Comparison of ENCODE assay signal across 8 cellular contexts in genomic region chrX:71911023-71911730, GRCh38. TPM values are rescaled to one million over a fixed set of nuclear protein-coding genes. Genes with fewer than 3 reads are reported as not detected.
DNase-seq lines count a peak whose midpoint lies in the region; ATAC-seq and TF ChIP-seq lines count a peak whose summit lies in the region.

No MANE protein-coding gene starts in this region.

- H3K27me3 ChIP-seq in SJSA1 (replicated peaks) (peaks cover 10% of the 10 kb centered on the region; the same call in 1 of the 2 replicates), brain microvascular endothelial cell (replicated peaks) (no peaks in the 10 kb centered on the region)

- peak; percentile 43 for DNase-seq in G401 (ENCODE audit: low spot score)
- DNase-seq in SJSA1 (ENCODE audit: low read depth in 1 of 2, low spot score in 2 of 2): no peak
- DNase-seq in brain microvascular endothelial cell: no peak
- DNase-seq in left lobe of liver (ENCODE audit: low spot score): peak; percentile 39
- DNase-seq in stimulated activated CD8-positive, alpha-beta memory T cell treated with anti-CD3 and anti-CD28 coated beads, Interleukin-7, amount 100 ng/mL, for 24 hours (ENCODE audit: low read depth): peak; percentile 1

- in situ Hi-C loops in G401 (cut with HindIII; ENCODE audit: low sequenced_read_pairs): no loop called here
- in situ Hi-C loops in brain microvascular endothelial cell (cut with HindIII; ENCODE audit: low pct_ligation_motif_present, low sequenced_read_pairs): no loop called here

- H3K36me3 ChIP-seq in SJSA1: no peaks in the 10 kb centered on the region
- H3K36me3 ChIP-seq in brain microvascular endothelial cell (replicated peaks): no peaks in the 10 kb centered on the region

- peaks cover 4% of the 10 kb centered on the region for H3K4me1 ChIP-seq in SJSA1 (replicated peaks)

- H3K4me3 ChIP-seq in SJSA1: peak overlapping the region; percentile 21
- peak overlapping the region; percentile 53 for H3K4me3 ChIP-seq in brain microvascular endothelial cell (ENCODE audit: low read depth, low read length)

- peak; percentile 45 for TF ChIP-seq CTCF in brain microvascular endothelial cell (IDR thresholded peaks at IDR 0.05; ENCODE audit: low read depth, low read length, missing control alignments)

- H3K27ac ChIP-seq in SJSA1 (no peak overlapping the region), brain microvascular endothelial cell (no peak overlapping the region)

- H3K9me3 ChIP-seq in SJSA1 (replicated peaks): no peaks in the 10 kb centered on the region

- ATAC-seq in left lobe of liver (peak; percentile 76), HG03469 (IDR thresholded peaks at IDR 0.05; ENCODE audit: unreplicated experiment) (no peak), GM21360 (IDR thresholded peaks at IDR 0.05; ENCODE audit: unreplicated experiment) (no peak), GM19351 (IDR thresholded peaks at IDR 0.05; ENCODE audit: unreplicated experiment) (no peak)

RNA-seq across cellular contexts. Expression of gene NHSL2, which starts 0.5 kb away (rescaled TPM):
- total RNA-seq in G401 (2014; rRNA removed; shearing (Covaris generic)): 0.31 and 0.61 TPM in 2 replicates
- 0.19 and 0.29 TPM in 2 replicates for total RNA-seq in SJSA1 (2014; rRNA removed; shearing (Covaris generic))
- 1.3 TPM for total RNA-seq in left lobe of liver

Comparison
In these comparisons a context has a peak if more than half of its experiments do, and no peak if none do; other contexts are left out.
1. DNase-seq: peak in G401 (single experiment), left lobe of liver (single experiment) and stimulated activated CD8-positive, alpha-beta memory T cell treated with anti-CD3 and anti-CD28 coated beads, Interleukin-7, amount 100 ng/mL, for 24 hours (single experiment); none in SJSA1 (0 of 2) and brain microvascular endothelial cell (single experiment).